14 cellular contexts compared by ENCODE assay signal in the genomic region with DNA sequence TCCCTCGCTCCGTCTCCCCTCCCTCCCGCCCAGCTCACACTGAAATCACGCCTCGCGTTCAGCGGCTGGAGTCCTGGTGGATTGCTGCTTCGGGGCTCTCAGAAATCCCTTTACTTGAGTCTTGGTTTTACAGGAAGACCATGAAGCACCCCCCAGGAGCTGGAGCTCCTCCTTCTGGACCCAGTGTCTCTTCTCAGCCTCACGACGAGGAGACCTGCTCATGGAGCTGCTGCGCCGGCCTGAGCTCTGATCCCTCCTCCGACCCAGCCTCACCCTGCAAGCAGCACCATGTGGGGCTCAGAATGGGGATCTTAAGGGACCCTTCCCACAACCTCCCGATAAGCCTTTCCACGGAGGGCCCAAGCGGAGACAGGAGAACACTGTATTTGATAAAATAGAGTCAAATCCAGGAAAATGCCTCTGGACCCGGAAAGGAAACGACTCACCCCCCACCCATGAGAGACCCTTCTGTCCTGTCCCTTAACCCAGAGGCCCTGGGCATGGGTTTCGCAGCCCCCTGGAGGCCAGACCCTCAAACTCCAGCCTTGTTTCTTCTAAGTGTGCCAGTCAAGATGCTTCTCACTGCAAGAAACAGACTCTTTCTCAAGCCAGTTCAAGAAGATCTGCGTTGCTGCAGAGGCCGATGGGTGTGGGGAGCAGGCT.
"Had no signal": no experiment of that assay in that cellular context is flagged by ENCODE, and none has a peak within 500 bp of the region (broad histone marks: within the 10 kb centered on the region; RNA-seq: fewer than 3 reads in every experiment).

No MANE protein-coding gene starts in this region.

- H3K4me3 Mint-ChIP-seq: activated CD8-positive, alpha-beta memory T cell treated with anti-CD3 and anti-CD28 coated beads, Interleukin-2, amount 10 ng/mL, durations not matched to agents 7 days and 5 days; activated naive CD4-positive, alpha-beta T cell treated with anti-CD3 and anti-CD28 coated beads for 36 hours; effector memory CD8-positive, alpha-beta T cell; stimulated activated effector memory CD8-positive, alpha-beta T cell treated with anti-CD3 and anti-CD28 coated beads, Interleukin-12 subunit alpha, Interleukin-12 subunit beta, amount 100 ng/mL, for 72 hours; T-helper 1 cell treated with Interleukin-12 subunit alpha and Interleukin-12 subunit beta and Interleukin-4 antibody, amounts not matched to agents 30 μg/mL and 1 μg/mL, for 36 hours had no signal

- H3K9me3 Mint-ChIP-seq: activated naive CD4-positive, alpha-beta T cell treated with anti-CD3 and anti-CD28 coated beads for 36 hours; activated T-helper 2 cell treated with anti-CD3 and anti-CD28 coated beads, Interferon-gamma antibody, Interleukin-2, Interleukin-4, amounts not matched to agents 10 μg/mL and 5 μg/mL and 100 μg/mL, durations not matched to agents 14 hours and 24 hours and 36 hours; effector memory CD8-positive, alpha-beta T cell; stimulated activated effector memory CD8-positive, alpha-beta T cell treated with anti-CD3 and anti-CD28 coated beads, Interleukin-12 subunit alpha, Interleukin-12 subunit beta, amount 100 ng/mL, for 72 hours; T-helper 1 cell treated with Interleukin-12 subunit alpha and Interleukin-12 subunit beta and Interleukin-4 antibody, amounts not matched to agents 30 μg/mL and 1 μg/mL, for 36 hours had no signal

- H3K9me3 ChIP-seq: ascending aorta, gastroesophageal sphincter had no signal

- H3K27ac Mint-ChIP-seq: activated CD8-positive, alpha-beta memory T cell treated with anti-CD3 and anti-CD28 coated beads, Interleukin-2, amount 10 ng/mL, durations not matched to agents 7 days and 5 days; activated naive CD4-positive, alpha-beta T cell treated with anti-CD3 and anti-CD28 coated beads for 36 hours; activated T-helper 2 cell treated with anti-CD3 and anti-CD28 coated beads, Interferon-gamma antibody, Interleukin-2, Interleukin-4, amounts not matched to agents 10 μg/mL and 5 μg/mL and 100 μg/mL, durations not matched to agents 14 hours and 24 hours and 36 hours; effector memory CD8-positive, alpha-beta T cell; stimulated activated effector memory CD8-positive, alpha-beta T cell treated with anti-CD3 and anti-CD28 coated beads, Interleukin-12 subunit alpha, Interleukin-12 subunit beta, amount 100 ng/mL, for 72 hours; T-helper 1 cell treated with Interleukin-12 subunit alpha and Interleukin-12 subunit beta and Interleukin-4 antibody, amounts not matched to agents 30 μg/mL and 1 μg/mL, for 36 hours had no signal

- H3K36me3 Mint-ChIP-seq: activated CD8-positive, alpha-beta memory T cell treated with anti-CD3 and anti-CD28 coated beads, Interleukin-2, amount 10 ng/mL, durations not matched to agents 7 days and 5 days; stimulated activated effector memory CD8-positive, alpha-beta T cell treated with anti-CD3 and anti-CD28 coated beads, Interleukin-12 subunit alpha, Interleukin-12 subunit beta, amount 100 ng/mL, for 72 hours had no signal

- DNase-seq: activated CD4-positive, alpha-beta T cell treated with anti-CD3 and anti-CD28 coated beads, Interleukin-2, amount 50 U/mL, for 4 hours; activated CD8-positive, alpha-beta memory T cell treated with anti-CD3 and anti-CD28 coated beads, Interleukin-2, amount 10 ng/mL, durations not matched to agents 7 days and 5 days; activated naive CD4-positive, alpha-beta T cell treated with anti-CD3 and anti-CD28 coated beads for 36 hours; activated T-cell treated with anti-CD3 and anti-CD28 coated beads, Interleukin-2, amount 50 U/mL, for 1 hour; dermis blood vessel endothelial cell; effector memory CD8-positive, alpha-beta T cell; erythroblast; islet precursor cell; retina had no signal

- H3K27ac ChIP-seq: ascending aorta, gastroesophageal sphincter had no signal

- H3K36me3 ChIP-seq: ascending aorta had no signal

- H3K4me3 ChIP-seq: ascending aorta, gastroesophageal sphincter had no signal

- H3K4me1 ChIP-seq: ascending aorta had no signal

- H3K27me3 ChIP-seq: ascending aorta, gastroesophageal sphincter had no signal

- ATAC-seq: activated CD8-positive, alpha-beta memory T cell treated with anti-CD3 and anti-CD28 coated beads, Interleukin-2, amount 10 ng/mL, durations not matched to agents 7 days and 5 days; effector memory CD8-positive, alpha-beta T cell; gastroesophageal sphincter; stimulated activated effector memory CD8-positive, alpha-beta T cell treated with anti-CD3 and anti-CD28 coated beads, Interleukin-12 subunit alpha, Interleukin-12 subunit beta, amount 100 ng/mL, for 72 hours had no signal
